8 cellular contexts compared by ENCODE assay signal in the genomic region with DNA sequence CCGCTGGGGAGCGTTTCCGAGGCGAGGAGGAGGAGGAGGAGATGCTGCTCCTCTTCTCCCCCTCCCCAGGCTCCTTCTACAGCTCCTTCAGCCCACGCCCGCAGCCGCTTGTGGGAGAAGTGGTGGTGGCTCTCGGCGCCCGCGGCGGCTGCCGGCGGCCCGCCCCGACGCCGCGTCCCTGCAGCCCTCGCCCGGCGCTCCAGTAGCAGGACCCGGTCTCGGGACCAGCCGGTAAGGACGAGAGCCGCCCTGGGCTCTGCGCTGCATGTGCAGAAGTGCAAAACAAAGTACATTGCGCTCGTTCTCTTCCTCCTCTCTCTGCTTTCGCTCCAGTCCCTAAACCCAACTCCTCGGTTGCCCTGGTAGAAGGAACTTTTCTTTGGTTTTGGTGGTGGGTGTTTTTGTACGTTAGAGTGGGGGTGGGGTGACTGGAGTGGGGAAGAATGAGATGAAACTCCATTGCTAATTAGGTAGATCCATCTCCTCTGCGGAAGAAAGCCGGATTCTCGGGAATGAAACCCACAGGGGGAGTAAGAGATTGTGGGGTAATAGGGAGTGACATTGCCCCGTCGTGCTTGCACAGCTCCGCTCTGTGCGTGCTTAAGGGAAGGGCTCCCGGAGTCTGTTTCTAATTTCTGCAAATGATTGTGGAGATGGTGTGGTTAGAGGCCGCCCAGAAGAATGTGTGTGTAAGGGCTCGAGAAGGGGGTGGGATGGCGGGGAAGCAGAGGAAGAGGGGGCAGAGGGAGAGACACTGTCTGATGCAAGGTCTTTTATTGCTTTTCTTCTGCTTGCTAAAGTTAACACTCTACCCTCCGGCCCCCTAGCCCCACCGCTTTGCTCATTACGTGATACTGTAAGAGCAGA. TPM values are rescaled to one million over a fixed set of nuclear protein-coding genes. Genes with fewer than 3 reads are reported as not detected.
DNase-seq lines count a peak whose midpoint lies in the region; ATAC-seq, FAIRE-seq and TF ChIP-seq lines count a peak whose summit lies in the region.

No MANE protein-coding gene starts in this region.

- H3K9me3 ChIP-seq in A549 = no peaks in the 10 kb centered on the region
- H3K9me3 ChIP-seq in gastroesophageal sphincter = no peaks in the 10 kb centered on the region
- no peaks in the 10 kb centered on the region for H3K9me3 ChIP-seq in neural progenitor cell (ENCODE audit: low read depth)

- H3K27me3 Mint-ChIP-seq in neural progenitor cell (ENCODE audit: insufficient read depth, low read depth) = peaks cover 4% of the 10 kb centered on the region

- H3K9ac ChIP-seq in neural progenitor cell = peak overlapping the region; percentile 53

- under 1% methylated on average over 25 of the region's 47 CpGs for WGBS in A549 (ENCODE audit: missing lambda C conversion rate)
- WGBS in gastroesophageal sphincter (ENCODE audit: low coverage in 1 of 2), 2 donors = 0 to 1% methylated on average over 14 to 25 of the region's 47 CpGs

- no peaks in the 10 kb centered on the region for H3K9me3 Mint-ChIP-seq in neural progenitor cell

- H4K20me1 ChIP-seq in neural progenitor cell (ENCODE audit: low read depth) = peaks cover 51% of the 10 kb centered on the region

- H3K36me3 ChIP-seq in gastroesophageal sphincter (no peaks in the 10 kb centered on the region), neural progenitor cell (no peaks in the 10 kb centered on the region)

- peaks cover 41% of the 10 kb centered on the region for H3F3A ChIP-seq in neural progenitor cell (ENCODE audit: low read depth)

- H3K4me3 ChIP-seq in A549 (peak overlapping the region; percentile 87), GM08714 (ENCODE audit: low read length) (peak overlapping the region; percentile 78), gastroesophageal sphincter (peak overlapping the region; percentile 59 to 74), neural progenitor cell (peak overlapping the region; percentile 91)

- peaks cover 3% of the 10 kb centered on the region for H3K36me3 Mint-ChIP-seq in neural progenitor cell

- H3K27ac Mint-ChIP-seq in neural progenitor cell = peak overlapping the region; percentile 98

- H3K79me2 ChIP-seq in neural progenitor cell (ENCODE audit: low read depth) = peaks cover 95% of the 10 kb centered on the region

- TF ChIP-seq EP300 in A549 (IDR thresholded peaks at IDR 0.05) (no peak), gastroesophageal sphincter (IDR thresholded peaks at IDR 0.05) (no peak)

- POLR2A ChIA-PET in A549 (lab: Yijun Ruan, JAX) = interaction anchor here (0.9 to 1.4 kb wide), 7 partner anchors 8 to 333 kb away, joined by 3 to 7 read pairs (median 4); a partner anchor contains a TSS

- TF ChIP-seq RAD21 in A549 (conservative IDR thresholded peaks at IDR 0.05 in 1 of 2, IDR thresholded peaks at IDR 0.05 in 1 of 2) = peak in 1 of 2 experiments; percentile 11; a peak in 1 of 5 replicates

- H3K27me3 ChIP-seq in gastroesophageal sphincter = no peaks in the 10 kb centered on the region
- H3K27me3 ChIP-seq in neural progenitor cell = no peaks in the 10 kb centered on the region

- peaks cover 28% of the 10 kb centered on the region; the same call in 2 of the 3 replicates for H3K4me1 ChIP-seq in A549
- H3K4me1 ChIP-seq in gastroesophageal sphincter = peaks cover 0 to 51% (median 5%) of the 10 kb centered on the region in 3 donors
- H3K4me1 ChIP-seq in neural progenitor cell = peaks cover 39% of the 10 kb centered on the region

- peak overlapping the region; percentile 5 for H2AFZ ChIP-seq in neural progenitor cell (replicated peaks)

- H3K4me2 ChIP-seq in A549 (peak overlapping the region; percentile 64), neural progenitor cell (peak overlapping the region; percentile 85)

- H3K27ac ChIP-seq in A549 (peak overlapping the region; percentile 87 to 96), gastroesophageal sphincter (peak overlapping the region; percentile 57 to 89 (median 87)), neural progenitor cell (peak overlapping the region; percentile 81)

- DNase-seq in A549 (ENCODE audit: low read depth in 1 of 2, low spot score in 1 of 2) = peak; percentile 21 to 48
- DNase-seq in NCI-H524 treated with DMSO at 0.1 percent for 48 hours (lab: John Stamatoyannopoulos, UW) = peak; percentile 29
- DNase-seq in activated effector memory CD4-positive, alpha-beta T cell treated with Interleukin-2 at 50 U/mL for 16 hours = peak; percentile 3
- DNase-seq in neural progenitor cell (ENCODE audit: low spot score) = peak; percentile 78
- DNase-seq in HPDE6-E6E7 (ENCODE audit: extremely low spot score) = no peak

- H3K4me1 Mint-ChIP-seq in neural progenitor cell = peaks cover 36% of the 10 kb centered on the region

- TF ChIP-seq POLR2A in A549 (IDR thresholded peaks at IDR 0.05; ENCODE audit: low read length) = no peak
- TF ChIP-seq POLR2A in gastroesophageal sphincter (IDR thresholded peaks at IDR 0.05) = no peak

- CTCF ChIA-PET in A549 (lab: Yijun Ruan, JAX) = interaction anchor here (0.9 to 3.0 kb wide), 3 partner anchors 96 to 99 kb away, joined by 5 to 8 read pairs (median 5); no protein-coding TSS in a partner anchor

- peak overlapping the region; percentile 100 for H3K4me3 Mint-ChIP-seq in neural progenitor cell

- FAIRE-seq in A549 (lab: Jason Lieb, UNC) = no peak

- TF ChIP-seq CTCF in A549 (IDR thresholded peaks at IDR 0.05) (no peak), gastroesophageal sphincter (IDR thresholded peaks at IDR 0.05) (peak in 1 of 4 experiments; percentile 28), neural progenitor cell (IDR thresholded peaks at IDR 0.05) (peak; percentile 43)

- ATAC-seq in A549 (peak; percentile 61 to 64), HG02798 (IDR thresholded peaks at IDR 0.05; ENCODE audit: poor library complexity, unreplicated experiment) (peak; percentile 13), gastroesophageal sphincter (peak; percentile 42)

TF ChIP-seq in A549, 52 proteins besides CTCF, POLR2A, EP300 and RAD21:
- TF ChIP-seq JUN (IDR thresholded peaks at IDR 0.05) (peak in 1 of 2 experiments; percentile 17; a peak in 2 of 5 replicates), KDM1A (IDR thresholded peaks at IDR 0.05; ENCODE audit: low read depth) (no peak), SMC3 (IDR thresholded peaks at IDR 0.05) (0 out of 3 replicates have a peak, but pooled peaks have one; percentile 15)
- TF ChIP-seq, protein P1, sequence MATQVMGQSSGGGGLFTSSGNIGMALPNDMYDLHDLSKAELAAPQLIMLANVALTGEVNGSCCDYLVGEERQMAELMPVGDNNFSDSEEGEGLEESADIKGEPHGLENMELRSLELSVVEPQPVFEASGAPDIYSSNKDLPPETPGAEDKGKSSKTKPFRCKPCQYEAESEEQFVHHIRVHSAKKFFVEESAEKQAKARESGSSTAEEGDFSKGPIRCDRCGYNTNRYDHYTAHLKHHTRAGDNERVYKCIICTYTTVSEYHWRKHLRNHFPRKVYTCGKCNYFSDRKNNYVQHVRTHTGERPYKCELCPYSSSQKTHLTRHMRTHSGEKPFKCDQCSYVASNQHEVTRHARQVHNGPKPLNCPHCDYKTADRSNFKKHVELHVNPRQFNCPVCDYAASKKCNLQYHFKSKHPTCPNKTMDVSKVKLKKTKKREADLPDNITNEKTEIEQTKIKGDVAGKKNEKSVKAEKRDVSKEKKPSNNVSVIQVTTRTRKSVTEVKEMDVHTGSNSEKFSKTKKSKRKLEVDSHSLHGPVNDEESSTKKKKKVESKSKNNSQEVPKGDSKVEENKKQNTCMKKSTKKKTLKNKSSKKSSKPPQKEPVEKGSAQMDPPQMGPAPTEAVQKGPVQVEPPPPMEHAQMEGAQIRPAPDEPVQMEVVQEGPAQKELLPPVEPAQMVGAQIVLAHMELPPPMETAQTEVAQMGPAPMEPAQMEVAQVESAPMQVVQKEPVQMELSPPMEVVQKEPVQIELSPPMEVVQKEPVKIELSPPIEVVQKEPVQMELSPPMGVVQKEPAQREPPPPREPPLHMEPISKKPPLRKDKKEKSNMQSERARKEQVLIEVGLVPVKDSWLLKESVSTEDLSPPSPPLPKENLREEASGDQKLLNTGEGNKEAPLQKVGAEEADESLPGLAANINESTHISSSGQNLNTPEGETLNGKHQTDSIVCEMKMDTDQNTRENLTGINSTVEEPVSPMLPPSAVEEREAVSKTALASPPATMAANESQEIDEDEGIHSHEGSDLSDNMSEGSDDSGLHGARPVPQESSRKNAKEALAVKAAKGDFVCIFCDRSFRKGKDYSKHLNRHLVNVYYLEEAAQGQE (IDR thresholded peaks at IDR 0.05) = no peak
- TF ChIP-seq, protein P2, sequence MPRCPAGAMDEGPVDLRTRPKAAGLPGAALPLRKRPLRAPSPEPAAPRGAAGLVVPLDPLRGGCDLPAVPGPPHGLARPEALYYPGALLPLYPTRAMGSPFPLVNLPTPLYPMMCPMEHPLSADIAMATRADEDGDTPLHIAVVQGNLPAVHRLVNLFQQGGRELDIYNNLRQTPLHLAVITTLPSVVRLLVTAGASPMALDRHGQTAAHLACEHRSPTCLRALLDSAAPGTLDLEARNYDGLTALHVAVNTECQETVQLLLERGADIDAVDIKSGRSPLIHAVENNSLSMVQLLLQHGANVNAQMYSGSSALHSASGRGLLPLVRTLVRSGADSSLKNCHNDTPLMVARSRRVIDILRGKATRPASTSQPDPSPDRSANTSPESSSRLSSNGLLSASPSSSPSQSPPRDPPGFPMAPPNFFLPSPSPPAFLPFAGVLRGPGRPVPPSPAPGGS (IDR thresholded peaks at IDR 0.05) = 0 out of 3 replicates have a peak, but pooled peaks have one; percentile 4

RNA-seq across cellular contexts. Expression of a gene that starts 0.7 kb away (rescaled TPM):
- polyA plus RNA-seq in A549 (2011; rRNA removed) (10.4 and 13.3 TPM in 2 replicates), A549 (2017; fragmentation: RNase III; extraction: RNeasy Plus Mini Kit Qiagen cat#74134 plus additional on column Dnase treatment) (9.4 to 13.3 TPM (median 13.1 TPM) in 3 replicates)
- polyA plus RNA-seq in A549 (2012; cell fraction: cytosol; rRNA removed) = 2.2 and 2.8 TPM in 2 replicates
- polyA plus RNA-seq in A549 (2012; cell fraction: nucleus; rRNA removed) = 2.4 and 2.8 TPM in 2 replicates
- 12.0 and 12.8 TPM in 2 replicates for polyA minus RNA-seq in A549 (2011; rRNA and poly(A)+ RNA removed)
- total RNA-seq in gastroesophageal sphincter (10 to 100 TPM; 12.8 to 22.7 (median 20.7) TPM), neural progenitor cell (ENCODE audit: low replicate concordance) (183 and 244 TPM in 2 replicates)
